Comparison of ENCODE assay signal across 18 cellular contexts in the genomic region with DNA sequence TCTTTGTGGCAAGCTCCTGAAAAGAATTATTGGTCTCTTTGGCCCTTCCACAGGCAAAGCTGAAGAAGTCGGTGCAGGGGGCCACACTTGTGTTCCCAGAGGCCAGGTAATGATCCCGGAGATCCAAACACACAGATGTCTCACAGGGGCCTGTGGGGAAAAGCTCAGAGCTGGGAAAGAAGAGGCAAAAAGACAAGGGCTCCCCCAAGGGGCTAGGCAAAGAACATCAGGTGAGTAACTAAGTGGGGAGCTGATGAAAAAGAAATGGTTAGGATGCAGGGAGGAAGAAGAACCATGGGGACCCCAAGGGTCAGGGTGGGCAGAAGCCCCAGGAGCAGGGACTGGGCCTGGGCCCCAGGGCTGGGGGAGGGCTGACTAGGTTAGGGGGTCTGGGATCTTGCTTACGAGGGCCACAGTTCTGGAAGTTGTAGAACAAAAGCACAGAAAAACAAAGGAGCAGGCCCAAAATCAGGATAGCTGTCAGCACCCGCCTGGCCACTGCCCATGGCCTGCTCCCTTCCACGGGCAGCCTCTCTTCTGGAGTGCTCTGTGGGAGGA. TPM values are rescaled to one million over a fixed set of nuclear protein-coding genes. Genes with fewer than 3 reads are reported as not detected.
DNase-seq lines count a peak whose midpoint lies in the region; ATAC-seq and TF ChIP-seq lines count a peak whose summit lies in the region.
"Had no signal": no experiment of that assay in that cellular context is flagged by ENCODE, and none has a peak within 500 bp of the region (broad histone marks: within the 10 kb centered on the region; RNA-seq: fewer than 3 reads in every experiment).

No MANE protein-coding gene starts in this region.

- H3K4me3 ChIP-seq in WERI-Rb-1 (ENCODE audit: low read depth, low read length) (no peak overlapping the region), retinal pigment epithelial cell (ENCODE audit: low read length) (no peak overlapping the region)

- no peaks in the 10 kb centered on the region; the same call in 1 of the 2 replicates for H3K36me3 ChIP-seq in WERI-Rb-1

- no peaks in the 10 kb centered on the region for H3K9me3 ChIP-seq in WERI-Rb-1 (ENCODE audit: severe bottlenecking)
- H3K9me3 ChIP-seq: testis had no signal

- no peaks in the 10 kb centered on the region for H3K27me3 ChIP-seq in WERI-Rb-1 (ENCODE audit: insufficient read depth, low read depth, severe bottlenecking)
- H3K27me3 ChIP-seq: testis had no signal

- H3K4me1 Mint-ChIP-seq in activated CD4-positive, alpha-beta T cell treated with anti-CD3 and anti-CD28 coated beads, Interleukin-2, amount 10 ng/mL, durations not matched to agents 24 days and 14 days: no peaks in the 10 kb centered on the region
- H3K4me1 Mint-ChIP-seq: T-helper 17 cell had no signal

- ATAC-seq in GM21423 (IDR thresholded peaks at IDR 0.05; ENCODE audit: unreplicated experiment) (no peak), HG02763 (IDR thresholded peaks at IDR 0.05; ENCODE audit: unreplicated experiment) (no peak), HG03280 (IDR thresholded peaks at IDR 0.05; ENCODE audit: unreplicated experiment) (no peak)
- ATAC-seq: T-helper 17 cell had no signal

- H3K27ac Mint-ChIP-seq in activated CD4-positive, alpha-beta T cell treated with anti-CD3 and anti-CD28 coated beads, Interleukin-2, amount 10 ng/mL, durations not matched to agents 24 days and 14 days: no peak overlapping the region
- H3K27ac Mint-ChIP-seq: activated T-helper 2 cell treated with anti-CD3 and anti-CD28 coated beads, Interferon-gamma antibody, Interleukin-2, Interleukin-4, amounts not matched to agents 10 μg/mL and 5 μg/mL and 100 μg/mL, durations not matched to agents 14 hours and 24 hours and 36 hours; T-helper 17 cell had no signal

- H3K4me3 Mint-ChIP-seq in activated CD4-positive, alpha-beta T cell treated with anti-CD3 and anti-CD28 coated beads, Interleukin-2, amount 10 ng/mL, durations not matched to agents 24 days and 14 days: no peak overlapping the region
- H3K4me3 Mint-ChIP-seq: T-helper 17 cell had no signal

- peak; percentile 62 for DNase-seq in activated CD4-positive, alpha-beta T cell treated with anti-CD3 and anti-CD28 coated beads, Interleukin-2, amount 10 ng/mL, durations not matched to agents 24 days and 14 days
- DNase-seq in activated CD4-positive, alpha-beta T cell treated with anti-CD3 and anti-CD28 coated beads, Interleukin-2, amount 50 U/mL, for 1 hour: no peak
- peak; percentile 15 for DNase-seq in WERI-Rb-1
- DNase-seq in retinal pigment epithelial cell (ENCODE audit: low read depth): no peak
- DNase-seq: activated CD4-positive, alpha-beta T cell treated with anti-CD3 and anti-CD28 coated beads, Interleukin-2, amount 50 U/mL, for 4 hours; MV-4-11; T-helper 17 cell; testis had no signal

- peaks cover 2% of the 10 kb centered on the region for H3K9me3 Mint-ChIP-seq in activated CD4-positive, alpha-beta T cell treated with anti-CD3 and anti-CD28 coated beads, Interleukin-2, amount 10 ng/mL, durations not matched to agents 24 days and 14 days

- intact Hi-C loops in activated CD4-positive, alpha-beta T cell treated with anti-CD3 and anti-CD28 coated beads, Interleukin-2, amount 10 ng/mL, durations not matched to agents 24 days and 14 days (cut with micrococcal nuclease): no loop called here

- H3K27me3 Mint-ChIP-seq in activated CD4-positive, alpha-beta T cell treated with anti-CD3 and anti-CD28 coated beads, Interleukin-2, amount 10 ng/mL, durations not matched to agents 24 days and 14 days: peaks cover 24% of the 10 kb centered on the region

- no peaks in the 10 kb centered on the region for H3K36me3 Mint-ChIP-seq in activated CD4-positive, alpha-beta T cell treated with anti-CD3 and anti-CD28 coated beads, Interleukin-2, amount 10 ng/mL, durations not matched to agents 24 days and 14 days (ENCODE audit: low read depth)

- TF ChIP-seq CTCF in LNCAP (IDR thresholded peaks at IDR 0.05) (peak; percentile 48), WERI-Rb-1 (IDR thresholded peaks at IDR 0.05; ENCODE audit: low read depth, low read length) (no peak), retinal pigment epithelial cell (conservative IDR thresholded peaks at IDR 0.05; ENCODE audit: low read depth, low read length) (peak; percentile 6)

- H3K27ac ChIP-seq in WERI-Rb-1: 0 out of 2 replicates have a peak overlapping the region, but pooled peaks have one; percentile 87

RNA-seq across cellular contexts. Expression of a gene that starts 1.1 kb away (rescaled TPM):
- total RNA-seq in activated CD4-positive, alpha-beta T cell treated with anti-CD3 and anti-CD28 coated beads, Interleukin-2, amount 10 ng/mL, durations not matched to agents 24 days and 14 days: 0.12 and 0.37 TPM in 2 replicates
- total RNA-seq: A673, astrocyte, fibroblast of villous mesenchyme, osteoblast had no signal

RNA-seq across cellular contexts. Expression of a gene that starts 21.8 kb away (rescaled TPM):
- total RNA-seq in activated CD4-positive, alpha-beta T cell treated with anti-CD3 and anti-CD28 coated beads, Interleukin-2, amount 10 ng/mL, durations not matched to agents 24 days and 14 days: not detected in 2 replicates
- total RNA-seq: A673; activated T-helper 2 cell treated with anti-CD3 and anti-CD28 coated beads, Interferon-gamma antibody, Interleukin-2, Interleukin-4, amounts not matched to agents 10 μg/mL and 5 μg/mL and 100 μg/mL, durations not matched to agents 14 hours and 24 hours and 36 hours; astrocyte; fibroblast of villous mesenchyme; mononuclear cell; osteoblast; T-helper 17 cell had no signal

RNA-seq across cellular contexts. Expression of a gene that starts 27.5 kb away (rescaled TPM):
- not detected in 2 replicates for total RNA-seq in activated CD4-positive, alpha-beta T cell treated with anti-CD3 and anti-CD28 coated beads, Interleukin-2, amount 10 ng/mL, durations not matched to agents 24 days and 14 days
- total RNA-seq: A673; activated T-helper 2 cell treated with anti-CD3 and anti-CD28 coated beads, Interferon-gamma antibody, Interleukin-2, Interleukin-4, amounts not matched to agents 10 μg/mL and 5 μg/mL and 100 μg/mL, durations not matched to agents 14 hours and 24 hours and 36 hours; astrocyte; fibroblast of villous mesenchyme; mononuclear cell; osteoblast; T-helper 17 cell had no signal

Comparison
In these comparisons a context has a peak if more than half of its experiments do, and no peak if none do; other contexts are left out.
1. DNase-seq: peak in activated CD4-positive, alpha-beta T cell treated with anti-CD3 and anti-CD28 coated beads, Interleukin-2, amount 10 ng/mL, durations not matched to agents 24 days and 14 days (single experiment) and WERI-Rb-1 (single experiment); none in activated CD4-positive, alpha-beta T cell treated with anti-CD3 and anti-CD28 coated beads, Interleukin-2, amount 50 U/mL, for 1 hour (single experiment) and retinal pigment epithelial cell (single experiment).